ENCODE assay signal across 6 cellular contexts in the genomic region with DNA sequence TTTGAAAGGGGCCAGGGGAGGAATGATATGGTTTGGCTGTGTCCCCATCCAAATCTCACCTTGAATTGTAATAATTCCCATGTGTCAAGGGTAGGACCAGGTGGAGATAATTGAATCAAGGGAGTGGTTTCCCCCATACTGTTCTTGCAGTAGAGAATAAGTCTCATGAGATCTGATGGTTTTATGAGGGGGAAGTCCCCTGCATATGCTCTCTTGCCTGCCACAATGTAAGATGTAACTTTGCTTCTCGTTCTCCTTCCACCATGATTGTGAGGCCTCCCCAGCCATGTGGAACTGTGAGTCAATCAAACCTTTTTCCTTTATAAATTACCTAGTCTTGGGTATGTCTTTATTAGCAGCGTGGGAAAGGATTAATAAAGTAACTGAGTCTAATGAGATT. TPM values are rescaled to one million over a fixed set of nuclear protein-coding genes. Genes with fewer than 3 reads are reported as not detected.
"Had no signal": no experiment of that assay in that cellular context is flagged by ENCODE, and none has a peak within 500 bp of the region (broad histone marks: within the 10 kb centered on the region; RNA-seq: fewer than 3 reads in every experiment).

No MANE protein-coding gene starts in this region.

RNA-seq across cellular contexts. Expression of gene HAPLN1, which starts 15.5 kb away (rescaled TPM):
- total RNA-seq: dermis microvascular lymphatic vessel endothelial cell, endothelial cell of umbilical vein, epithelial cell of proximal tubule, esophagus mucosa, foreskin keratinocyte, gastrocnemius medialis had no signal
- polyA plus RNA-seq: foreskin keratinocyte had no signal
